In the genomic region with DNA sequence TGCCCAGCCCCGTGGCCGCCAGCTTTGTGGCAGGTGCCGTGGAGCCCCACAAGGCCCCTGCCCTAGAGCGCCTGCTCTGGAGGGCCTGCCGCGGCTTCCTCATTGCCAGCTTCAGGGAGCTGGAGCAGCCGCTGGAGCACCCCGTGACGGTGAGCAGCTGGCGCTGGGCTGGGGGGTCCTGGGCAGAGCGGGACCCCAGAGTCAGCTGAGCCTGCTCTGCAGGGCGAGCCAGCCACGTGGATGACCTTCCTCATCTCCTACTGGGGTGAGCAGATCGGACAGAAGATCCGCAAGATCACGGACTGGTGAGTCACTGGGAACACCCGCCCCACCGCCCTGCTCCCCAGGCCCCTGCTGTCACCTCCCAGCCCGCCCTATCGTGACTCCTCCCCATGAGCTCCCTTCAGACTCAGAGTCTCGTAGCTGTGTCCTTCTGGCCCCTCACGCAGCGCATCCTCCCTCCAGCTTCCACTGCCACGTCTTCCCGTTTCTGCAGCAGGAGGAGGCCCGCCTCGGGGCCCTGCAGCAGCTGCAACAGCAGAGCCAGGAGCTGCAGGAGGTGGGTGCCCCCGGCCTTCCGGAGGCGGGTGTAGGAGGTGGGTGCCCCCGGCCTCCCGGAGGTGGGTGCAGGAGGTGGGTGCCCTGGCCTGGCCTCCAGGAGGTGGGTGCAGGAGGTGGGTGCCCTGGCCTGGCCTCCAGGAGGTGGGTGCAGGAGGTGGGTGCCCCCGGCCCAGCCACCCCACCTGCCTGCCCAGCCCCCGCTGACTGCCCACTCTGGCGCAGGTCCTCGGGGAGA, we compare ENCODE assay signal across 7 cellular contexts. TPM values are rescaled to one million over a fixed set of nuclear protein-coding genes. Genes with fewer than 3 reads are reported as not detected.
A peak's percentile ranks its signal among the peaks of the same experiment; 100 is the strongest.
DNase-seq lines count a peak whose midpoint lies in the region; ATAC-seq, FAIRE-seq and TF ChIP-seq lines count a peak whose summit lies in the region.
"Had no signal": no experiment of that assay in that cellular context is flagged by ENCODE, and none has a peak within 500 bp of the region (broad histone marks: within the 10 kb centered on the region; RNA-seq: fewer than 3 reads in every experiment).

No MANE protein-coding gene starts in this region.

- 90% methylated on average over 18 of the region's 36 CpGs for WGBS in SK-N-SH (ENCODE audit: low lambda C conversion rate)
- 48 to 50% methylated on average over 32 to 36 of the region's 36 CpGs for WGBS in pancreas, 2 donors
- 89 to 90% methylated on average over 17 to 34 of the region's 36 CpGs for WGBS in thyroid gland, 2 donors

- intact Hi-C loops in pancreas (cut with DNase I) (loop anchor here in 1 of 3 donors (10.0 kb wide), 1 partner anchor 161 kb away; no protein-coding TSS in a partner anchor), thyroid gland (cut with DNase I) (loop anchor here (5.0 kb wide), 1 partner anchor 79 kb away; a partner anchor contains a TSS)

- ATAC-seq in pancreas (no peak), HG03432 (IDR thresholded peaks at IDR 0.05; ENCODE audit: unreplicated experiment) (no peak)

- H4K20me1 ChIP-seq in SK-N-SH (ENCODE audit: insufficient read depth), result no peaks in the 10 kb centered on the region

- H2AFZ ChIP-seq in SK-N-SH (ENCODE audit: low read depth), result no peak overlapping the region

- H3K4me1 ChIP-seq in SK-N-SH (ENCODE audit: control insufficient read depth in 1 of 2, insufficient read depth in 2 of 2, low read depth in 1 of 2, low read length in 1 of 2) (peaks cover 12 to 14% of the 10 kb centered on the region in 2 experiments; a peak in 2 of 4 replicates), pancreas (peaks cover 1 to 26% (median 22%) of the 10 kb centered on the region in 3 donors), thyroid gland (peaks cover 14 to 23% of the 10 kb centered on the region in 2 donors)

- H3K27me3 ChIP-seq in HL-60 (ENCODE audit: insufficient read depth, poor library complexity, severe bottlenecking), result no peaks in the 10 kb centered on the region
- no peaks in the 10 kb centered on the region for H3K27me3 ChIP-seq in SK-N-SH (ENCODE audit: insufficient read depth)
- no peaks in the 10 kb centered on the region for H3K27me3 ChIP-seq in pancreas
- no peaks in the 10 kb centered on the region for H3K27me3 ChIP-seq in thyroid gland

- DNase-seq in HL-60 (ENCODE audit: low read depth in 1 of 2, low spot score in 1 of 2) (peak; percentile 88 to 93), SK-N-SH (peak; percentile 53), pancreas (peak; percentile 45 to 84 (median 64)), thyroid gland (no peak), globus pallidus (ENCODE audit: low spot score) (no peak)
- DNase-seq: NCI-H524 had no signal

- H3K4me3 ChIP-seq in HL-60 (replicated peaks; ENCODE audit: insufficient read depth, low read length), result peak overlapping the region; percentile 40
- H3K4me3 ChIP-seq in SK-N-SH (ENCODE audit: low read depth in 2 of 2, low read length in 1 of 2), result no peak overlapping the region
- H3K4me3 ChIP-seq in pancreas, result peak overlapping the region in 2 of 4 donors; percentile 4 to 57
- H3K4me3 ChIP-seq in thyroid gland (replicated peaks in 1 of 3), result no peak overlapping the region

- CTCF ChIA-PET in SK-N-SH (lab: Yijun Ruan, JAX), result no interaction called here

- no peak overlapping the region for H3K4me2 ChIP-seq in SK-N-SH

- POLR2A ChIA-PET in SK-N-SH (lab: Yijun Ruan, JAX), result no interaction called here

- TF ChIP-seq RAD21 in SK-N-SH (IDR thresholded peaks at IDR 0.05; ENCODE audit: low read length), result no peak

- H3K9me3 ChIP-seq in SK-N-SH (no peaks in the 10 kb centered on the region), pancreas (no peaks in the 10 kb centered on the region), thyroid gland (no peaks in the 10 kb centered on the region)

- no peaks in the 10 kb centered on the region for H3F3A ChIP-seq in SK-N-SH (replicated peaks; ENCODE audit: insufficient read depth)

- no peaks in the 10 kb centered on the region for H3K79me2 ChIP-seq in SK-N-SH (ENCODE audit: insufficient read depth)

- TF ChIP-seq POLR2A in thyroid gland (IDR thresholded peaks at IDR 0.05), result no peak

- H3K36me3 ChIP-seq in SK-N-SH (replicated peaks in 1 of 2; ENCODE audit: control insufficient read depth in 1 of 2, insufficient read depth in 2 of 2, low read length in 1 of 2), result no peaks in the 10 kb centered on the region
- H3K36me3 ChIP-seq in pancreas, result peaks cover 0 to 14% (median 9%) of the 10 kb centered on the region in 3 donors
- peaks cover 10 to 12% of the 10 kb centered on the region in 2 donors for H3K36me3 ChIP-seq in thyroid gland

- H3K27ac ChIP-seq in HL-60 (replicated peaks) (peak overlapping the region; percentile 81), SK-N-SH (ENCODE audit: low read depth in 2 of 2, low read length in 1 of 2) (no peak overlapping the region), pancreas (peak overlapping the region; percentile 11 to 36 (median 16)), thyroid gland (no peak overlapping the region)

- FAIRE-seq in pancreas (lab: Jason Lieb, UNC), result no peak

- no peaks in the 10 kb centered on the region for H3K9me2 ChIP-seq in SK-N-SH

- H3K9ac ChIP-seq in SK-N-SH, result no peak overlapping the region

- TF ChIP-seq CTCF in HL-60 (IDR thresholded peaks at IDR 0.05; ENCODE audit: insufficient read depth, low read length) (no peak), SK-N-SH (IDR thresholded peaks at IDR 0.05) (no peak), pancreas (IDR thresholded peaks at IDR 0.05) (no peak), thyroid gland (IDR thresholded peaks at IDR 0.05) (no peak)

- no peak for TF ChIP-seq EP300 in SK-N-SH (IDR thresholded peaks at IDR 0.05; ENCODE audit: borderline replicate concordance in 1 of 2, low read depth in 1 of 2, low read length in 1 of 2)

TF ChIP-seq in SK-N-SH, 30 proteins besides CTCF, POLR2A, EP300 and RAD21:
- TF ChIP-seq TEAD4 (IDR thresholded peaks at IDR 0.05; ENCODE audit: borderline replicate concordance, insufficient read depth) (no peak), FOXM1 (IDR thresholded peaks at IDR 0.05; ENCODE audit: low read depth) (no peak)
- TF ChIP-seq, protein P1, sequence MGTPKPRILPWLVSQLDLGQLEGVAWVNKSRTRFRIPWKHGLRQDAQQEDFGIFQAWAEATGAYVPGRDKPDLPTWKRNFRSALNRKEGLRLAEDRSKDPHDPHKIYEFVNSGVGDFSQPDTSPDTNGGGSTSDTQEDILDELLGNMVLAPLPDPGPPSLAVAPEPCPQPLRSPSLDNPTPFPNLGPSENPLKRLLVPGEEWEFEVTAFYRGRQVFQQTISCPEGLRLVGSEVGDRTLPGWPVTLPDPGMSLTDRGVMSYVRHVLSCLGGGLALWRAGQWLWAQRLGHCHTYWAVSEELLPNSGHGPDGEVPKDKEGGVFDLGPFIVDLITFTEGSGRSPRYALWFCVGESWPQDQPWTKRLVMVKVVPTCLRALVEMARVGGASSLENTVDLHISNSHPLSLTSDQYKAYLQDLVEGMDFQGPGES (IDR thresholded peaks at IDR 0.05; ENCODE audit: low read depth, low read length), result no peak

RNA-seq across cellular contexts. Expression of a gene that starts 4.7 kb away (rescaled TPM):
- 0.58 and 0.73 TPM in 2 replicates for polyA plus RNA-seq in SK-N-SH (2012; rRNA removed)
- 0.13 and 0.29 TPM in 2 replicates for polyA plus RNA-seq in SK-N-SH (2012; cell fraction: cytosol; rRNA removed)
- polyA plus RNA-seq in SK-N-SH (2012; cell fraction: nucleus; rRNA removed), result 4.8 and 6.8 TPM in 2 replicates
- total RNA-seq in pancreas, result 100 to 1,000 TPM; 166 to 287 (median 201) TPM
- 1,000 to 10,000 TPM in 1 of 2 donors, 100 to 1,000 TPM in 1; 550 to 1,036 TPM for polyA plus RNA-seq in pancreas
- total RNA-seq in thyroid gland, result 100 to 1,000 TPM in 3 of 4 donors, 10 to 100 TPM in 1; 74.8 to 141 (median 121) TPM

RNA-seq across cellular contexts. Expression of a gene that starts 13.1 kb away (rescaled TPM):
- polyA plus RNA-seq in SK-N-SH (2012; rRNA removed) (87.2 and 123 TPM in 2 replicates), pancreas (100 to 1,000 TPM; 116 to 121 TPM)
- 58.2 and 80.4 TPM in 2 replicates for polyA plus RNA-seq in SK-N-SH (2012; cell fraction: cytosol; rRNA removed)
- 123 and 172 TPM in 2 replicates for polyA plus RNA-seq in SK-N-SH (2012; cell fraction: nucleus; rRNA removed)
- total RNA-seq in pancreas (10 to 100 TPM; 43.6 to 70.5 (median 59.0) TPM), thyroid gland (100 to 1,000 TPM; 222 to 310 (median 254) TPM)

RNA-seq across cellular contexts. Expression of a gene that starts 33.4 kb away (rescaled TPM):
- 14.9 and 15.9 TPM in 2 replicates for polyA plus RNA-seq in SK-N-SH (2012; rRNA removed)
- polyA plus RNA-seq in SK-N-SH (2012; cell fraction: cytosol; rRNA removed), result 6.7 and 10.3 TPM in 2 replicates
- 20.7 and 23.3 TPM in 2 replicates for polyA plus RNA-seq in SK-N-SH (2012; cell fraction: nucleus; rRNA removed)
- total RNA-seq in pancreas, result 10 to 100 TPM in 2 of 6 donors, 1 to 10 TPM in 4; 3.2 to 13.7 (median 8.0) TPM
- polyA plus RNA-seq in pancreas, result 1 to 10 TPM; 6.4 to 9.5 TPM
- total RNA-seq in thyroid gland, result 1 to 10 TPM; 3.0 to 6.6 (median 3.5) TPM

RNA-seq across cellular contexts. Expression of a gene that starts 39.6 kb away (rescaled TPM):
- 28.9 and 30.9 TPM in 2 replicates for polyA plus RNA-seq in SK-N-SH (2012; rRNA removed)
- polyA plus RNA-seq in SK-N-SH (2012; cell fraction: cytosol; rRNA removed), result 9.1 and 18.1 TPM in 2 replicates
- 85.6 and 104 TPM in 2 replicates for polyA plus RNA-seq in SK-N-SH (2012; cell fraction: nucleus; rRNA removed)
- 10 to 100 TPM; 13.0 to 28.5 (median 16.6) TPM for total RNA-seq in pancreas
- polyA plus RNA-seq in pancreas, result 10 to 100 TPM; 26.3 to 36.5 TPM
- total RNA-seq in thyroid gland, result 10 to 100 TPM; 25.7 to 49.2 (median 36.3) TPM

Comparison
In these comparisons a context has a peak if more than half of its experiments do, and no peak if none do; other contexts are left out.
1. DNase-seq: peak in HL-60 (2 of 2), SK-N-SH (single experiment) and pancreas (6 of 6); none in thyroid gland (0 of 2) and globus pallidus (single experiment).
2. H3K27ac ChIP-seq: peak in HL-60 (single experiment) and pancreas (4 of 4); none in SK-N-SH (0 of 2) and thyroid gland (0 of 3).